10 cellular contexts compared by ENCODE assay signal in genomic region chr20:2984028-2984501, GRCh38. TPM values are rescaled to one million over a fixed set of nuclear protein-coding genes. Genes with fewer than 3 reads are reported as not detected.
DNase-seq lines count a peak whose midpoint lies in the region; ATAC-seq and TF ChIP-seq lines count a peak whose summit lies in the region.
"Had no signal": no experiment of that assay in that cellular context is flagged by ENCODE, and none has a peak within 500 bp of the region (broad histone marks: within the 10 kb centered on the region; RNA-seq: fewer than 3 reads in every experiment).

No MANE protein-coding gene starts in this region.

- no peak for TF ChIP-seq CTCF in cardiac muscle cell (IDR thresholded peaks at IDR 0.05; ENCODE audit: low read depth, low read length)
- TF ChIP-seq CTCF in heart left ventricle (IDR thresholded peaks at IDR 0.05) = no peak

- no peaks in the 10 kb centered on the region for H3K9me3 ChIP-seq in cardiac muscle cell (ENCODE audit: low read depth)
- no peaks in the 10 kb centered on the region for H3K9me3 ChIP-seq in heart left ventricle
- H3K9me3 ChIP-seq: vagina had no signal

- H3K36me3 ChIP-seq in cardiac muscle cell (peaks cover 20% of the 10 kb centered on the region), heart left ventricle (peaks cover 0 to 40% (median 32%) of the 10 kb centered on the region in 9 donors)

- intact Hi-C loops in heart left ventricle (cut with DNase I) = loop anchor here in 1 of 10 donors (10.0 kb wide), 1 partner anchor 109 kb away; the partner anchor contains the start of gene PTPRA

- 89 to 95% (median 92%) methylated on average over 4 of the region's 4 CpGs for WGBS in heart left ventricle, 4 donors

- DNase-seq in cardiac muscle cell (ENCODE audit: low read depth in 1 of 2, low spot score in 1 of 2) (no peak), heart left ventricle (no peak), RPMI8226 (peak; percentile 55), NCI-H2196 (lab: John Stamatoyannopoulos, UW; ENCODE audit: unreplicated experiment) (no peak), anterior cingulate cortex (lab: John Stamatoyannopoulos, UW) (no peak), NCI-H187 (lab: John Stamatoyannopoulos, UW) (no peak), nucleus accumbens (lab: John Stamatoyannopoulos, UW) (no peak)
- DNase-seq: AML-193 had no signal

- no peaks in the 10 kb centered on the region for H3K27me3 ChIP-seq in cardiac muscle cell
- no peaks in the 10 kb centered on the region for H3K27me3 ChIP-seq in heart left ventricle
- H3K27me3 ChIP-seq: vagina had no signal

- no peak for TF ChIP-seq POLR2A in heart left ventricle (IDR thresholded peaks at IDR 0.05)

- H3K4me1 ChIP-seq in cardiac muscle cell (ENCODE audit: low read depth) (peaks cover 19% of the 10 kb centered on the region), heart left ventricle (peaks cover 0 to 60% (median 7%) of the 10 kb centered on the region in 12 donors)
- H3K4me1 ChIP-seq: vagina had no signal

- H3K4me3 ChIP-seq in cardiac muscle cell = no peak overlapping the region
- H3K4me3 ChIP-seq in heart left ventricle = no peak overlapping the region
- H3K4me3 ChIP-seq: vagina had no signal

- ATAC-seq in heart left ventricle = no peak
- ATAC-seq in HG02678 (IDR thresholded peaks at IDR 0.05; ENCODE audit: unreplicated experiment) = peak; percentile 80

- peak overlapping the region; percentile 52 for H3K27ac ChIP-seq in cardiac muscle cell
- no peak overlapping the region for H3K27ac ChIP-seq in heart left ventricle
- H3K27ac ChIP-seq: vagina had no signal

RNA-seq across cellular contexts. Expression of gene GNRH2, which starts 59.4 kb away (rescaled TPM):
- 5.3 TPM in 1 of 2 replicates, not detected in the other for total RNA-seq in cardiac muscle cell
- 0.24 TPM in 1 of 2 replicates, not detected in the other for polyA plus RNA-seq in cardiac muscle cell
- under 1 TPM in 1 of 9 donors, not detected in 8; 0.48 TPM for total RNA-seq in heart left ventricle
- polyA plus RNA-seq in heart left ventricle = not detected
- total RNA-seq: vagina had no signal
